ENCODE assay signal across 9 cellular contexts in genomic region chr3:30655187-30655812, GRCh38. TPM values are rescaled to one million over a fixed set of nuclear protein-coding genes. Genes with fewer than 3 reads are reported as not detected.
DNase-seq lines count a peak whose midpoint lies in the region; ATAC-seq and TF ChIP-seq lines count a peak whose summit lies in the region.
"Had no signal": no experiment of that assay in that cellular context is flagged by ENCODE, and none has a peak within 500 bp of the region (broad histone marks: within the 10 kb centered on the region; RNA-seq: fewer than 3 reads in every experiment).

No MANE protein-coding gene starts in this region.

- H3K36me3 ChIP-seq in osteoblast (ENCODE audit: insufficient read depth, low read length): peaks cover 66% of the 10 kb centered on the region

- H2AFZ ChIP-seq in osteoblast (ENCODE audit: low read length): no peak overlapping the region

- H3K9me3 ChIP-seq in osteoblast (ENCODE audit: low read depth, low read length): no peaks in the 10 kb centered on the region
- H3K9me3 ChIP-seq: pancreas had no signal

- no peak overlapping the region for H3K4me3 ChIP-seq in astrocyte of the spinal cord (ENCODE audit: low read depth, low read length)
- no peak overlapping the region for H3K4me3 ChIP-seq in osteoblast (ENCODE audit: insufficient read depth, low read length)
- H3K4me3 ChIP-seq: pancreas had no signal

- peaks cover 4% of the 10 kb centered on the region for H4K20me1 ChIP-seq in osteoblast (ENCODE audit: insufficient read depth, low read length)

- H3K27ac ChIP-seq in osteoblast (ENCODE audit: low read depth, low read length): peak overlapping the region; percentile 11

- ATAC-seq in activated CD4-positive, CD25-positive, alpha-beta regulatory T cell treated with anti-CD3 and anti-CD28 coated beads, Interleukin-2, amount 50 U/mL, for 24 hours: peak; percentile 56
- ATAC-seq in GM19023 (IDR thresholded peaks at IDR 0.05; ENCODE audit: unreplicated experiment): no peak
- no peak for ATAC-seq in HG03280 (IDR thresholded peaks at IDR 0.05; ENCODE audit: unreplicated experiment)

- no peak for TF ChIP-seq CTCF in astrocyte of the spinal cord (IDR thresholded peaks at IDR 0.05; ENCODE audit: low read depth, low read length)
- no peak for TF ChIP-seq CTCF in osteoblast (IDR thresholded peaks at IDR 0.05; ENCODE audit: extremely low read depth, low read depth, low read length)

- no peak overlapping the region for H3K4me2 ChIP-seq in osteoblast (ENCODE audit: insufficient read depth, low read length)

- in situ Hi-C loops in astrocyte of the spinal cord (cut with HindIII; ENCODE audit: low sequenced_read_pairs): no loop called here

- H3K4me1 ChIP-seq in osteoblast (ENCODE audit: insufficient read depth, low read length): peaks cover 43% of the 10 kb centered on the region

- DNase-seq in activated CD4-positive, CD25-positive, alpha-beta regulatory T cell treated with anti-CD3 and anti-CD28 coated beads, Interleukin-2, amount 50 U/mL, for 72 hours: no peak
- peak; percentile 70 for DNase-seq in M059J (ENCODE audit: low read depth)
- peak; percentile 92 for DNase-seq in astrocyte of the spinal cord (ENCODE audit: low read depth, low spot score)
- DNase-seq in osteoblast (ENCODE audit: insufficient read length, low spot score, missing footprints): no peak
- no peak for DNase-seq in HPDE6-E6E7 (ENCODE audit: extremely low spot score)
- DNase-seq: pancreas had no signal

- no peaks in the 10 kb centered on the region for H3K27me3 ChIP-seq in osteoblast (ENCODE audit: insufficient read depth, low read length)
- H3K27me3 ChIP-seq: pancreas had no signal

- peaks cover 29% of the 10 kb centered on the region for H3K79me2 ChIP-seq in osteoblast (ENCODE audit: insufficient read depth, low read length)

RNA-seq across cellular contexts. Expression of gene TGFBR2, which starts 48.9 kb away (rescaled TPM):
- total RNA-seq in M059J (2014; rRNA removed; shearing (Covaris generic)): 21.2 and 27.1 TPM in 2 replicates
- 118 and 162 TPM in 2 replicates for total RNA-seq in osteoblast

Comparison
In these comparisons a context has a peak if more than half of its experiments do, and no peak if none do; other contexts are left out.
1. ATAC-seq: peak in activated CD4-positive, CD25-positive, alpha-beta regulatory T cell treated with anti-CD3 and anti-CD28 coated beads, Interleukin-2, amount 50 U/mL, for 24 hours (2 of 2); none in GM19023 (single experiment) and HG03280 (single experiment).
2. DNase-seq: peak in M059J (single experiment) and astrocyte of the spinal cord (single experiment); none in activated CD4-positive, CD25-positive, alpha-beta regulatory T cell treated with anti-CD3 and anti-CD28 coated beads, Interleukin-2, amount 50 U/mL, for 72 hours (single experiment), osteoblast (single experiment) and HPDE6-E6E7 (single experiment).